Comparison of ENCODE assay signal across 8 cellular contexts in the genomic region with DNA sequence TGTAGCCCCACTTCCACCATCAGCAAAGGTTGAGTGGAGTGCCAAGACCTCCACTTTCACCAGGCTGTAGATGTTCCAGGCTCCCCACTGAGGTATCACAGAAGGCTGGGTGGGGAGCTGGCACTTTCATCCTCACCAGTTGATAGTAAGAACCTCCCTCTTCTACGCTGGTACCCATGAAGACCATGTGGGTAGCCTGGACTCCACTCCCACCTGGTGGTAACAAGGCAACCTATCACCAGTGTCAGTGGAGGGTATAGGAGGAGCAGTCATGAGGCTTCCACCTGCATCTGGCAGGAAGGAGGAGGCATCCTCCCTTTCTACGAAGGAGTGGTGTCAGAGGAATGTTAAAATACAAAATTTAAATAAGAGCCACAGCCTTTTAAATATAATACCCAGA. TPM values are rescaled to one million over a fixed set of nuclear protein-coding genes. Genes with fewer than 3 reads are reported as not detected.
DNase-seq lines count a peak whose midpoint lies in the region; ATAC-seq and TF ChIP-seq lines count a peak whose summit lies in the region.
"Had no signal": no experiment of that assay in that cellular context is flagged by ENCODE, and none has a peak within 500 bp of the region (broad histone marks: within the 10 kb centered on the region; RNA-seq: fewer than 3 reads in every experiment).

No MANE protein-coding gene starts in this region.

- H3K56ac ChIP-seq in mesendoderm (ENCODE audit: low read length) = no peak overlapping the region

- no peaks in the 10 kb centered on the region for H4K20me1 ChIP-seq in OCI-LY7 (ENCODE audit: insufficient read depth, low read length)

- DNase-seq in HCEC 1CT = peak; percentile 22
- peak; percentile 41 for DNase-seq in OCI-LY7 (ENCODE audit: low spot score)
- peak; percentile 70 for DNase-seq in mesendoderm
- no peak for DNase-seq in stimulated activated naive CD4-positive, alpha-beta T cell (lab: John Stamatoyannopoulos, UW)
- DNase-seq in NCI-H1694 (lab: John Stamatoyannopoulos, UW) = no peak
- DNase-seq in NCI-H1092 treated with DMSO at 0.1 percent for 48 hours (lab: John Stamatoyannopoulos, UW) = no peak

- H3K4me1 ChIP-seq in OCI-LY7 (ENCODE audit: insufficient read depth, low read length, poor library complexity, severe bottlenecking) (peaks cover 18% of the 10 kb centered on the region), mesendoderm (ENCODE audit: control insufficient read depth, low read depth, low read length) (no peaks in the 10 kb centered on the region)

- BruUV-seq in OCI-LY7 (replicated peaks; lab: Mats Ljungman, UMichigan) = no TSS peak

- no peaks in the 10 kb centered on the region for H3K9me2 ChIP-seq in OCI-LY7 (ENCODE audit: insufficient read depth, low read length)

- H2BK120ac ChIP-seq in mesendoderm (ENCODE audit: low read depth, low read length) = no peak overlapping the region

- H3K4me3 ChIP-seq in OCI-LY7 (ENCODE audit: low read depth, low read length, poor library complexity, severe bottlenecking) (no peak overlapping the region), mesendoderm (ENCODE audit: low read length) (no peak overlapping the region)
- H3K4me3 ChIP-seq: tibial nerve had no signal

- no peak overlapping the region for H2BK15ac ChIP-seq in mesendoderm (replicated peaks; ENCODE audit: low read depth)

- no peak overlapping the region for H3K4ac ChIP-seq in mesendoderm (ENCODE audit: low read depth, low read length)

- H3K9me3 ChIP-seq in OCI-LY7 (ENCODE audit: low read length) = no peaks in the 10 kb centered on the region
- H3K9me3 ChIP-seq: tibial nerve had no signal

- CTCF ChIA-PET in OCI-LY7 (lab: Charles Lee; ENCODE audit: unreplicated experiment) = no interaction called here

- H3K36me3 ChIP-seq in OCI-LY7 (ENCODE audit: insufficient read depth, low read length) (no peaks in the 10 kb centered on the region; the same call in 1 of the 2 replicates), mesendoderm (ENCODE audit: control insufficient read depth, insufficient read depth, low read length) (no peaks in the 10 kb centered on the region)

- no peaks in the 10 kb centered on the region for H3K79me2 ChIP-seq in OCI-LY7 (ENCODE audit: insufficient read depth, low read depth, low read length)
- no peaks in the 10 kb centered on the region for H3K79me2 ChIP-seq in mesendoderm (ENCODE audit: control insufficient read depth, insufficient read depth, low read length)

- no peak overlapping the region for H4K8ac ChIP-seq in mesendoderm (ENCODE audit: low read depth, low read length)

- no peak overlapping the region for H2AFZ ChIP-seq in OCI-LY7 (ENCODE audit: low read length)

- no peak overlapping the region for H3K18ac ChIP-seq in mesendoderm (ENCODE audit: low read length)

- POLR2A ChIA-PET in OCI-LY7 (lab: Charles Lee) = interaction anchor here (0.6 to 2.3 kb wide), 8 partner anchors 12 to 518 kb away, joined by 3 to 11 read pairs (median 3); no protein-coding TSS in a partner anchor

- no peak overlapping the region for H3K4me2 ChIP-seq in OCI-LY7 (ENCODE audit: low read length)
- no peak overlapping the region for H3K4me2 ChIP-seq in mesendoderm (ENCODE audit: low read length)

- peak; percentile 42 for ATAC-seq in GM18511 (IDR thresholded peaks at IDR 0.05; ENCODE audit: unreplicated experiment)

- H2AK5ac ChIP-seq in mesendoderm (ENCODE audit: low read length) = no peak overlapping the region

- no CpG with 5 or more reads among the region's 2 CpGs for WGBS in mesendoderm (ENCODE audit: extremely low coverage, insufficient coverage, low lambda C conversion rate)

- H3K9ac ChIP-seq in mesendoderm (ENCODE audit: low read length) = no peak overlapping the region

- no peak overlapping the region for H4K5ac ChIP-seq in mesendoderm (ENCODE audit: low read length)

- H3K27ac ChIP-seq in OCI-LY7 (ENCODE audit: low read depth, low read length, poor library complexity, severe bottlenecking) (no peak overlapping the region), mesendoderm (ENCODE audit: low read depth, low read length) (no peak overlapping the region)
- H3K27ac ChIP-seq: tibial nerve had no signal

- TF ChIP-seq CTCF in OCI-LY7 (conservative IDR thresholded peaks at IDR 0.05; ENCODE audit: low read length) = peak; percentile 49

- H3K27me3 ChIP-seq in mesendoderm (ENCODE audit: insufficient read depth, low read length, poor library complexity) = no peaks in the 10 kb centered on the region
- H3K27me3 ChIP-seq: tibial nerve had no signal

- H3K23ac ChIP-seq in mesendoderm (ENCODE audit: low read length) = no peak overlapping the region

- H3K79me1 ChIP-seq in mesendoderm (ENCODE audit: low read length) = no peaks in the 10 kb centered on the region

- no peak overlapping the region for H2BK5ac ChIP-seq in mesendoderm (ENCODE audit: low read length)

- intact Hi-C loops in OCI-LY7 (cut with micrococcal nuclease; ENCODE audit: unreplicated experiment) = loop anchor here (5.0 to 10.0 kb wide), 3 partner anchors 177 to 909 kb away; a partner anchor contains a TSS

RNA-seq across cellular contexts. Expression of a gene that starts 4.4 kb away (rescaled TPM):
- total RNA-seq in OCI-LY7 (2014; rRNA removed; shearing (Covaris generic)) = 45.5 and 55.1 TPM in 2 replicates
- total RNA-seq in OCI-LY7 (2022) = 43.3 and 48.7 TPM in 2 replicates
- 97.4 TPM for polyA plus RNA-seq in mesendoderm (2013, experiment 1 of 2)
- 97.1 TPM for polyA plus RNA-seq in mesendoderm (2013, experiment 2 of 2)

RNA-seq across cellular contexts. Expression of a gene that starts 27.3 kb away (rescaled TPM):
- total RNA-seq in OCI-LY7 (2014; rRNA removed; shearing (Covaris generic)) = not detected in 2 replicates
- not detected in 2 replicates for total RNA-seq in OCI-LY7 (2022)
- polyA plus RNA-seq in mesendoderm (2013, experiment 1 of 2) = 0.65 TPM
- 0.24 TPM for polyA plus RNA-seq in mesendoderm (2013, experiment 2 of 2)

Comparison
In these comparisons a context has a peak if more than half of its experiments do, and no peak if none do; other contexts are left out.
1. DNase-seq: peak in HCEC 1CT (single experiment), OCI-LY7 (single experiment) and mesendoderm (single experiment); none in stimulated activated naive CD4-positive, alpha-beta T cell (0 of 6), NCI-H1694 (single experiment) and NCI-H1092 treated with DMSO at 0.1 percent for 48 hours (single experiment).